8 cellular contexts compared by ENCODE assay signal in the genomic region with DNA sequence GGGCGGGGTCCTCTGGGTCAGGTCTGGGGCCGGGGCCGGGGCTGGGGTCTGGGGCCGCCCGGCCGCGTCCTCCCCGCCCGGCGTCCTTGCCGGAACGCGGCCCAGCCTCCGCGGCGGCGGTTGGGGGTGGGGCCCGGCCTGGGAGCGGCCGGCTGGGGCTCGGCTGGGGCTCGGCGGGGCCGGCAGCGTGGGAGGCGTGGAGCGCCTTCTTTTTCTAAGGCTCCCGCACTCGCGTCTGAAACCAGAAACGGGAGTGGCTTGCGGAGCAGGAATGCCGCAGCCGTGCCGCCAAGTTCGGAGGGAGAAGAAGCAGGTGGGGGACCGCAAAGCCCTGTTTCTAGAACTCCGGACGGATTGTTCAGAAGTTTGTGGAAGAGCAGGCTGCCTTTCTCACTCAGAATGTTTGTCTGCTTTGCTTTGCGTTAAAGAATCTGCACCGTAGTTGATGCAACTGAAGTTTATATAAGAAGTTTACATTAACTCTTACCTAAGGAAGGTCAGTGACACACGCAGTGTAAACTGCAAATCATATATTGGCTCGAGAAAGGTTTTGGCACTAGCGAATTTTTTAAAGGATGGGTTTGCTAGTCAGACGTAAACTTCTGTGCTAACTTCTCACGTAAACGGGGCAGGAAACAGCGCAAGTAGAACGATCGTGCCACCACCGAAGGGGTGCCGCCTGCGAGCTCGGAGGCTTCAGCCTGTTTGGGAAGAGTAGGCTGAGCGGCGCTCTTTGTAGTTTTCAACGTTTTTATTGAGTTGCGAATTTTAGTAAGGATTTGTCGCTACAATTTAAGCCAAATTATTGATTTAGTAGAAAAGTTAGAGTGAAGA. TPM values are rescaled to one million over a fixed set of nuclear protein-coding genes. Genes with fewer than 3 reads are reported as not detected.
DNase-seq lines count a peak whose midpoint lies in the region; ATAC-seq and TF ChIP-seq lines count a peak whose summit lies in the region.

No MANE protein-coding gene starts in this region.

- intact Hi-C loops in OCI-LY7 (cut with micrococcal nuclease; ENCODE audit: unreplicated experiment): no loop called here

- POLR2A ChIA-PET in OCI-LY7 (lab: Charles Lee): interaction anchor here (0.7 to 1.3 kb wide), 3 partner anchors 8 to 656 kb away, joined by 3 read pairs; no protein-coding TSS in a partner anchor

- H3K27me3 ChIP-seq in neutrophil: no peaks in the 10 kb centered on the region
- no peaks in the 10 kb centered on the region for H3K27me3 ChIP-seq in thymus (ENCODE audit: control insufficient read depth, insufficient read depth)

- H2AFZ ChIP-seq in OCI-LY7 (ENCODE audit: low read length): no peak overlapping the region

- H3K4me1 ChIP-seq in OCI-LY7 (ENCODE audit: insufficient read depth, low read length, poor library complexity, severe bottlenecking) (peaks cover 76% of the 10 kb centered on the region), neutrophil (ENCODE audit: control insufficient read depth in 1 of 2, insufficient read depth in 1 of 2, low read depth in 1 of 2, low read length in 1 of 2) (peaks cover 33 to 44% of the 10 kb centered on the region in 2 experiments), thymus (ENCODE audit: control insufficient read depth, insufficient read depth, low read length) (peaks cover 15% of the 10 kb centered on the region)

- WGBS in thymus: under 1% methylated on average over 58 of the region's 59 CpGs

- no peaks in the 10 kb centered on the region for H3K9me2 ChIP-seq in OCI-LY7 (ENCODE audit: insufficient read depth, low read length)

- H3K4me3 ChIP-seq in OCI-LY7 (ENCODE audit: low read depth, low read length, poor library complexity, severe bottlenecking) (peak overlapping the region; percentile 76), fibroblast of pulmonary artery (replicated peaks; ENCODE audit: low read depth, low read length) (peak overlapping the region; percentile 76), neutrophil (ENCODE audit: low read depth in 1 of 2, low read length in 1 of 2) (peak overlapping the region; percentile 85 to 98), thymus (ENCODE audit: low read length) (peak overlapping the region; percentile 98)

- peaks cover 57% of the 10 kb centered on the region for H3K79me2 ChIP-seq in OCI-LY7 (ENCODE audit: insufficient read depth, low read depth, low read length)

- H3K9me3 ChIP-seq in OCI-LY7 (ENCODE audit: low read length) (no peaks in the 10 kb centered on the region), neutrophil (no peaks in the 10 kb centered on the region), thymus (ENCODE audit: control insufficient read depth) (no peaks in the 10 kb centered on the region)

- DNase-seq in NOMO-1 treated with DMSO at 0.1 percent for 48 hours (lab: John Stamatoyannopoulos, UW; ENCODE audit: unreplicated experiment) (peak; percentile 2), NOMO-1 treated with dmso at 0.1 percent for 144 hours (lab: John Stamatoyannopoulos, UW; ENCODE audit: unreplicated experiment) (no peak), OCI-LY7 (ENCODE audit: low spot score) (peak; percentile 68), fibroblast of pulmonary artery (ENCODE audit: low read depth) (peak; percentile 61)
- DNase-seq in activated effector memory CD4-positive, alpha-beta T cell treated with Interleukin-2 at 50 U/mL for 16 hours: peak; percentile 45

- BruUV-seq in OCI-LY7 (replicated peaks; lab: Mats Ljungman, UMichigan): no TSS peak

- peaks cover 21% of the 10 kb centered on the region for H4K20me1 ChIP-seq in OCI-LY7 (ENCODE audit: insufficient read depth, low read length)

- CTCF ChIA-PET in OCI-LY7 (lab: Charles Lee; ENCODE audit: unreplicated experiment): no interaction called here

- ATAC-seq in HG02970 (IDR thresholded peaks at IDR 0.05; ENCODE audit: low FRiP score, unreplicated experiment): peak; percentile 43

- H3K36me3 ChIP-seq in OCI-LY7 (ENCODE audit: insufficient read depth, low read length) (peaks cover 29% of the 10 kb centered on the region), neutrophil (peaks cover 4% of the 10 kb centered on the region), thymus (ENCODE audit: control insufficient read depth, insufficient read depth) (peaks cover 2% of the 10 kb centered on the region)

- TF ChIP-seq CTCF in OCI-LY7 (conservative IDR thresholded peaks at IDR 0.05; ENCODE audit: low read length) (no peak; the same call in 1 of the 2 replicates), fibroblast of pulmonary artery (IDR thresholded peaks at IDR 0.05; ENCODE audit: low read length, missing control alignments) (no peak), neutrophil (IDR thresholded peaks at IDR 0.05) (no peak)

- peak overlapping the region; percentile 99 for H3K4me2 ChIP-seq in OCI-LY7 (ENCODE audit: low read length)

- H3K27ac ChIP-seq in OCI-LY7 (ENCODE audit: low read depth, low read length, poor library complexity, severe bottlenecking) (peak overlapping the region; percentile 84), neutrophil (peak overlapping the region; percentile 99), thymus (ENCODE audit: low read depth) (peak overlapping the region; percentile 96)

RNA-seq across cellular contexts. Expression of a gene that starts 0.7 kb away (rescaled TPM):
- total RNA-seq in OCI-LY7 (2014; rRNA removed; shearing (Covaris generic)): 56.4 and 69.3 TPM in 2 replicates
- 65.9 and 66.4 TPM in 2 replicates for total RNA-seq in OCI-LY7 (2022)
- polyA plus RNA-seq in thymus: 166 TPM
